ENCODE assay signal across 27 cellular contexts in the genomic region with DNA sequence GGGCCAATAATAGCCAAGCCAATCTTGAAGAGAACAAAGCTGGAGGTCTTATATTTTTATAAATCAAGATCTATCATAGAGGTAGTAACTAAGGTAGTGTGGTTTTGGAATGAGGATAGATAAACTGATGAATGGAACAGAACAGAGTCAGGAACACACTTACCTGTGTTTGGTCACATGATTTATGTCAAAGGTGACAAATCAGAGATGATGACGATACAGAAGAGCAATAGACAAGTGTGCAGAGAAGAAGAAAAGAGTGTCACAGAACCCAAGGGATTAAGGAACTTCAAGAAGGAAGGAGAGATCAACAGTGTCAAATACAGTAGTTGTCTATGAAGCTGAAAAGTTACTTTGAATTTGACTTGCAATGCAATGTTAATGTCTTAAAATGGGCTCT.
"Had no signal": no experiment of that assay in that cellular context is flagged by ENCODE, and none has a peak within 500 bp of the region (broad histone marks: within the 10 kb centered on the region; RNA-seq: fewer than 3 reads in every experiment).

No MANE protein-coding gene starts in this region.

- DNase-seq: stimulated activated CD4-positive, alpha-beta T cell treated with anti-CD3 and anti-CD28 coated beads, Interleukin-2, amount 100 ng/mL, for 48 hours; stimulated activated CD4-positive, alpha-beta T cell treated with anti-CD3 and anti-CD28 coated beads, Interleukin-4, amount 100 ng/mL, for 1 hour; stimulated activated CD4-positive, alpha-beta T cell treated with anti-CD3 and anti-CD28 coated beads, Interleukin-4, amount 100 ng/mL, for 24 hours; stimulated activated CD4-positive, alpha-beta T cell treated with anti-CD3 and anti-CD28 coated beads, Interleukin-4, amount 100 ng/mL, for 4 hours; stimulated activated CD8-positive, alpha-beta memory T cell treated with anti-CD3 and anti-CD28 coated beads, Interleukin-4, amount 100 ng/mL, for 48 hours; stimulated activated naive B cell treated with anti-CD40 and anti-IgM and Interleukin-4, amounts not matched to agents 10 μg/mL and 1 μg/mL and 100 μg/mL, for 72 hours; stimulated activated naive CD4-positive, alpha-beta T cell; stimulated activated naive CD4-positive, alpha-beta T cell treated with Interleukin-2 at 50 U/mL for 16 hours; stimulated activated naive CD8-positive, alpha-beta T cell treated with anti-CD3 and anti-CD28 coated beads, Interleukin-15, amount 100 ng/mL, for 72 hours; stimulated activated naive CD8-positive, alpha-beta T cell treated with anti-CD3 and anti-CD28 coated beads, Interleukin-15, Interleukin-2, amounts not matched to agents 100 U/mL and 50 U/mL, for 24 hours; stomach; substantia nigra; testis; thyroid gland; tibial artery; transverse colon; trophoblast cell; upper lobe of left lung; upper lobe of right lung; uterus had no signal

- FAIRE-seq: urothelium cell line had no signal

- ATAC-seq: stimulated activated effector memory CD8-positive, alpha-beta T cell treated with anti-CD3 and anti-CD28 coated beads, Interleukin-12 subunit alpha, Interleukin-12 subunit beta, amount 100 ng/mL, for 72 hours; stimulated activated memory B cell treated with anti-CD40 and anti-IgM and Interleukin-4, amounts not matched to agents 10 μg/mL and 1 μg/mL and 100 μg/mL, for 72 hours; stimulated activated naive B cell treated with anti-CD40 and anti-IgM and Interleukin-4, amounts not matched to agents 10 μg/mL and 1 μg/mL and 100 μg/mL, for 72 hours; stimulated activated naive CD8-positive, alpha-beta T cell treated with anti-CD3 and anti-CD28 coated beads, Interleukin-15, amount 100 ng/mL, for 72 hours; stimulated activated naive CD8-positive, alpha-beta T cell treated with anti-CD3 and anti-CD28 coated beads, Interleukin-15, Interleukin-2, amounts not matched to agents 100 U/mL and 50 U/mL, for 24 hours; upper lobe of right lung had no signal

- H3K4me3 ChIP-seq: stomach, suprapubic skin, testis, thoracic aorta, thyroid gland, tibial artery, tibial nerve, transverse colon, upper lobe of left lung, upper lobe of right lung, uterus, vagina had no signal

- H3K27ac ChIP-seq: stomach, suprapubic skin, testis, thoracic aorta, thyroid gland, tibial artery, tibial nerve, transverse colon, upper lobe of left lung, upper lobe of right lung, uterus, vagina had no signal

- H3K9me3 ChIP-seq: stomach, testis, thoracic aorta, thyroid gland, tibial artery, tibial nerve, transverse colon, upper lobe of left lung, upper lobe of right lung, uterus, vagina had no signal

- H3K36me3 ChIP-seq: stomach, suprapubic skin, thoracic aorta, thyroid gland, tibial artery, tibial nerve, transverse colon, upper lobe of left lung, upper lobe of right lung, uterus, vagina had no signal

- H3K27me3 ChIP-seq: stomach, suprapubic skin, testis, thyroid gland, tibial artery, tibial nerve, transverse colon, upper lobe of left lung, upper lobe of right lung, uterus, vagina had no signal
